ENCODE assay signal across 14 cellular contexts in genomic region chr13:92390217-92390616, GRCh38.
A peak's percentile ranks its signal among the peaks of the same experiment; 100 is the strongest.
DNase-seq lines count a peak whose midpoint lies in the region; ATAC-seq and TF ChIP-seq lines count a peak whose summit lies in the region.
"Had no signal": no experiment of that assay in that cellular context is flagged by ENCODE, and none has a peak within 500 bp of the region (broad histone marks: within the 10 kb centered on the region; RNA-seq: fewer than 3 reads in every experiment).

No MANE protein-coding gene starts in this region.

- H3K27me3 ChIP-seq in gastroesophageal sphincter, result no peaks in the 10 kb centered on the region

- no peaks in the 10 kb centered on the region for H3K36me3 ChIP-seq in gastroesophageal sphincter
- H3K36me3 ChIP-seq: SJSA1 had no signal

- H3K4me3 ChIP-seq in gastroesophageal sphincter, result no peak overlapping the region
- H3K4me3 ChIP-seq: SJSA1, skin epidermis had no signal

- no peaks in the 10 kb centered on the region for H3K36me3 Mint-ChIP-seq in activated CD4-positive, alpha-beta memory T cell treated with anti-CD3 and anti-CD28 coated beads, Interleukin-2, amount 10 ng/mL, durations not matched to agents 7 days and 5 days (ENCODE audit: low read depth)
- H3K36me3 Mint-ChIP-seq: brain, memory B cell had no signal

- H3K27ac ChIP-seq in VCaP (peak overlapping the region; percentile 52), gastroesophageal sphincter (no peak overlapping the region)
- H3K27ac ChIP-seq: SJSA1, skin epidermis had no signal

- WGBS in gastroesophageal sphincter (ENCODE audit: low coverage in 1 of 2), 2 donors, result 38 to 47% methylated on average over 4 of the region's 4 CpGs

- ATAC-seq in gastroesophageal sphincter (no peak), GM21786 (IDR thresholded peaks at IDR 0.05; ENCODE audit: unreplicated experiment) (no peak), HG03097 (IDR thresholded peaks at IDR 0.05; ENCODE audit: low FRiP score, unreplicated experiment) (no peak)
- ATAC-seq: HCT116 had no signal

- no peak overlapping the region for H3K27ac Mint-ChIP-seq in activated CD4-positive, alpha-beta memory T cell treated with anti-CD3 and anti-CD28 coated beads, Interleukin-2, amount 10 ng/mL, durations not matched to agents 7 days and 5 days
- H3K27ac Mint-ChIP-seq: brain; CD4-positive, alpha-beta T cell; memory B cell had no signal

- H3K4me3 Mint-ChIP-seq in activated CD4-positive, alpha-beta memory T cell treated with anti-CD3 and anti-CD28 coated beads, Interleukin-2, amount 10 ng/mL, durations not matched to agents 7 days and 5 days, result no peak overlapping the region
- H3K4me3 Mint-ChIP-seq: brain; CD4-positive, alpha-beta T cell; memory B cell had no signal

- no peak for TF ChIP-seq CTCF in VCaP (conservative IDR thresholded peaks at IDR 0.05)
- no peak for TF ChIP-seq CTCF in gastroesophageal sphincter (IDR thresholded peaks at IDR 0.05)

- no peaks in the 10 kb centered on the region for H3K9me3 Mint-ChIP-seq in activated CD4-positive, alpha-beta memory T cell treated with anti-CD3 and anti-CD28 coated beads, Interleukin-2, amount 10 ng/mL, durations not matched to agents 7 days and 5 days
- H3K9me3 Mint-ChIP-seq: brain; CD4-positive, alpha-beta T cell had no signal

- H3K4me1 Mint-ChIP-seq in activated CD4-positive, alpha-beta memory T cell treated with anti-CD3 and anti-CD28 coated beads, Interleukin-2, amount 10 ng/mL, durations not matched to agents 7 days and 5 days, result no peaks in the 10 kb centered on the region
- H3K4me1 Mint-ChIP-seq: brain, memory B cell had no signal

- TF ChIP-seq EP300 in gastroesophageal sphincter (IDR thresholded peaks at IDR 0.05), result no peak

- DNase-seq in A172 (ENCODE audit: low spot score) (peak; percentile 5), M059J (ENCODE audit: low read depth) (peak; percentile 0), NCI-H2196 (lab: John Stamatoyannopoulos, UW; ENCODE audit: unreplicated experiment) (peak; percentile 47)
- no peak for DNase-seq in activated CD4-positive, alpha-beta memory T cell treated with anti-CD3 and anti-CD28 coated beads, Interleukin-2, amount 10 ng/mL, durations not matched to agents 7 days and 5 days
- DNase-seq: CD4-positive, alpha-beta T cell had no signal

- no peaks in the 10 kb centered on the region for H3K4me1 ChIP-seq in gastroesophageal sphincter
- H3K4me1 ChIP-seq: SJSA1 had no signal

- TF ChIP-seq POLR2A in gastroesophageal sphincter (IDR thresholded peaks at IDR 0.05), result no peak

- H3K9me3 ChIP-seq in gastroesophageal sphincter, result no peaks in the 10 kb centered on the region
- H3K9me3 ChIP-seq: SJSA1 had no signal

- CTCF ChIA-PET in activated CD4-positive, alpha-beta memory T cell treated with anti-CD3 and anti-CD28 coated beads, Interleukin-2, amount 10 ng/mL, durations not matched to agents 7 days and 5 days (lab: Charles Lee), result no interaction called here

- POLR2A ChIA-PET in activated CD4-positive, alpha-beta memory T cell treated with anti-CD3 and anti-CD28 coated beads, Interleukin-2, amount 10 ng/mL, durations not matched to agents 7 days and 5 days (lab: Charles Lee), result no interaction called here

- no peaks in the 10 kb centered on the region for H3K27me3 Mint-ChIP-seq in activated CD4-positive, alpha-beta memory T cell treated with anti-CD3 and anti-CD28 coated beads, Interleukin-2, amount 10 ng/mL, durations not matched to agents 7 days and 5 days
- H3K27me3 Mint-ChIP-seq: brain; CD4-positive, alpha-beta T cell; memory B cell had no signal
